ENCODE assay signal across 9 cellular contexts in the genomic region with DNA sequence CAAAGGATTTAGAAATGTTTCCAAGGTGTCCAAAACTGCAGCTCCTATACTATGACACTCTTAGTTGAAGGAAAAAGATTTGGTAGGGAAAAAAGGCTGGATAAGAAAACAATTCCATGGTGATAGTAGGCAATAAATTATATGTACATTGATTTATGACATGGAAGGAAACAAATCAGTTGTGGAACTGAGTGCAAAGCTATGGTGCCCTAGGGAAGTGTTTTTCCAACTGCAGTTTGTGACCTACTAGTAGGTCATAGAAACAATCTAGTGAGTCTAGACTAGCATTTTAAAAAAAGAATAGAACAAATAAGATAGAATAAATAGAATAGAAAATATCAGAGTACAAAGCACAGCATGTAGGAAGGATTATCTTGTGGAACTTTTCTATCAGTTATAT. TPM values are rescaled to one million over a fixed set of nuclear protein-coding genes. Genes with fewer than 3 reads are reported as not detected.
"Had no signal": no experiment of that assay in that cellular context is flagged by ENCODE, and none has a peak within 500 bp of the region (broad histone marks: within the 10 kb centered on the region; RNA-seq: fewer than 3 reads in every experiment).

No MANE protein-coding gene starts in this region.

- H3K4me3 ChIP-seq: GM12878 had no signal

- ATAC-seq: GM12878 had no signal

- DNase-seq: GDM1, GF-D8 had no signal

- FAIRE-seq: G401.6, GM12878, GM12891, GM12892, GM18507, GM19239 had no signal

RNA-seq across cellular contexts. Expression of gene TSPAN5, which starts 58.4 kb away (rescaled TPM):
- total RNA-seq: G401 had no signal
